In the genomic region with DNA sequence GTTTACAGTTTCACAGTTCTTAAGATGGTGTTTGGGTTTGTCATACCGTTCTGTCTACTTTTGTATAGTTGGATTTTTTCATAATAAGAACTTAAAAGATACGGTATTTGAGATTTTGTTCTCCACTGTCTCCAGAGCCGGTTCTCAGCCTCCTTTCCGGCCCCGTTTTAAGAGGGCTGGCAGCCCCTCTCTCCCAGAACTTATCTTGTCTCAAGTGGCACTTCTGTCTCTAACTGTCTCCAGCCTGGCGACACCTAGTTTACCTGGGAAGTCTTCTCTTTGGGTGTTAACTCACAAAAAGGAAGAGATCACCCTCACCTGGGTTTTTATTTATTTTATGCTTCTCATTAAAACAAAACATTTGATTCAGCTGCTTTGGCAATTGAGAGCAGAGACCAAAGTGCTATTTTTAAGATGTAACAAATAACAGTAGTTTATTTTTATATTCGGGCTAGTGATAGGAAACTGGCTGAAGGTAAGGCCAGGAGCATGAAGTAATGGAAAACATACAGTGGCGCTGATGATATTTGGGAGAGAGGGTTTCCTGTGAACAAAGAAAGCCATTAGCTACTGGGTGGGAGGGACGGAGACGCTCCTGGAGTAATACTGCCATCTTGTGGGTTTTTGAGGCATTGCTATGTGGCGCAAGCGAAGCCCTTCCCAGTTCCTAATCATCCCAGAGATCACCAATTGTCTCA, we compare ENCODE assay signal across 8 cellular contexts. TPM values are rescaled to one million over a fixed set of nuclear protein-coding genes. Genes with fewer than 3 reads are reported as not detected.
DNase-seq lines count a peak whose midpoint lies in the region; ATAC-seq and TF ChIP-seq lines count a peak whose summit lies in the region.

No MANE protein-coding gene starts in this region.

- peak overlapping the region; percentile 12 for H3K4me3 ChIP-seq in right cardiac atrium (ENCODE audit: low read length)
- peak overlapping the region; percentile 14 for H3K4me3 ChIP-seq in retinal pigment epithelial cell (ENCODE audit: low read length)

- H3K9me3 ChIP-seq in right cardiac atrium (ENCODE audit: control insufficient read depth, low read length) = no peaks in the 10 kb centered on the region

- TF ChIP-seq CTCF in GM12874 (IDR thresholded peaks at IDR 0.05; ENCODE audit: insufficient read depth, low read depth, low read length) = peak; percentile 89
- peak; percentile 98 for TF ChIP-seq CTCF in retinal pigment epithelial cell (conservative IDR thresholded peaks at IDR 0.05; ENCODE audit: low read depth, low read length)

- DNase-seq in NCI-H1092 (lab: John Stamatoyannopoulos, UW) = peak; percentile 82
- DNase-seq in SW480 (ENCODE audit: low spot score) = peak; percentile 67
- DNase-seq in amniotic stem cell (lab: John Stamatoyannopoulos, UW) = peak; percentile 53
- DNase-seq in right cardiac atrium = peak; percentile 34 to 61 (median 60)
- DNase-seq in retinal pigment epithelial cell (ENCODE audit: low read depth) = peak; percentile 23
- no peak for DNase-seq in NOMO-1 treated with dmso at 0.1 percent for 144 hours (lab: John Stamatoyannopoulos, UW; ENCODE audit: unreplicated experiment)

- no peaks in the 10 kb centered on the region for H3K27me3 ChIP-seq in right cardiac atrium (ENCODE audit: control insufficient read depth, insufficient read depth)

- 13% methylated on average over 12 of the region's 12 CpGs for WGBS in right cardiac atrium

- no peaks in the 10 kb centered on the region for H3K4me1 ChIP-seq in right cardiac atrium (ENCODE audit: control insufficient read depth, insufficient read depth, low read length)

- intact Hi-C loops in right cardiac atrium (cut with DNase I) = loop anchor here in 3 of 4 donors (10.0 kb wide), 4 partner anchors 72 to 412 kb away; partner anchors contain the start of genes RPS6 (in 2 of the 3) and RRAGA (in 1 of the 3)

- peak; percentile 82 for ATAC-seq in HG02610 (IDR thresholded peaks at IDR 0.05; ENCODE audit: unreplicated experiment)
- peak; percentile 94 to 95 for ATAC-seq in right cardiac atrium

- H3K27ac ChIP-seq in right cardiac atrium (ENCODE audit: low read length) = peak overlapping the region; percentile 40

RNA-seq across cellular contexts. Expression of gene ACER2, which starts 48.3 kb away (rescaled TPM):
- total RNA-seq in right cardiac atrium = 1 to 10 TPM; 2.3 to 4.8 (median 4.1) TPM
- polyA plus RNA-seq in right cardiac atrium = 2.9 TPM
